In genomic region chr1:244290386-244290785, GRCh38 we compare ENCODE assay signal across 6 cellular contexts.
"Had no signal": no experiment of that assay in that cellular context is flagged by ENCODE, and none has a peak within 500 bp of the region (broad histone marks: within the 10 kb centered on the region; RNA-seq: fewer than 3 reads in every experiment).

No MANE protein-coding gene starts in this region.

- H3K4me3 ChIP-seq: GM23248, K562 had no signal

- ATAC-seq: K562 had no signal

- H2AFZ ChIP-seq: GM23248 had no signal

- H3K4me3 Mint-ChIP-seq: H9 had no signal

- H3K27ac ChIP-seq: GM23248 had no signal

- H3K4me1 Mint-ChIP-seq: H9 had no signal

- DNase-seq: GM23248, GOT3, H9, HCEC 1CT, IMR-90 had no signal
